ENCODE assay signal across 25 cellular contexts in genomic region chr7:155052982-155053381, GRCh38. TPM values are rescaled to one million over a fixed set of nuclear protein-coding genes. Genes with fewer than 3 reads are reported as not detected.
DNase-seq lines count a peak whose midpoint lies in the region; ATAC-seq lines count a peak whose summit lies in the region.
"Had no signal": no experiment of that assay in that cellular context is flagged by ENCODE, and none has a peak within 500 bp of the region (broad histone marks: within the 10 kb centered on the region; RNA-seq: fewer than 3 reads in every experiment).

No MANE protein-coding gene starts in this region.

- DNase-seq in Caki2 (ENCODE audit: low read depth) (peak; percentile 69), M059J (ENCODE audit: low read depth) (peak; percentile 63), astrocyte of the hippocampus (ENCODE audit: low read depth, low spot score) (peak; percentile 11), retina (peak; percentile 51), NCI-H748 treated with DMSO at 0.1 percent for 48 hours (lab: John Stamatoyannopoulos, UW) (no peak), 8988T (no peak)
- DNase-seq: activated CD4-positive, CD25-positive, alpha-beta regulatory T cell treated with anti-CD3 and anti-CD28 coated beads, Interleukin-2, amount 50 U/mL, for 72 hours; activated CD8-positive, alpha-beta T cell treated with anti-CD3 and anti-CD28 coated beads for 36 hours; activated effector memory CD4-positive, alpha-beta T cell treated with anti-CD3 and anti-CD28 coated beads, Interleukin-2, amount 50 U/mL, for 16 hours; CD4-positive, CD25-positive, alpha-beta regulatory T cell; DMS 273 treated with DMSO at 0.1 percent for 48 hours; dorsolateral prefrontal cortex; GDM1; KBM-7; NCI-H1436 treated with DMSO at 0.1 percent for 48 hours; NCI-H510A treated with DMSO at 0.1 percent for 48 hours; PC-9; SJCRH30; T-helper 1 cell had no signal

- ATAC-seq in GM18519 (IDR thresholded peaks at IDR 0.05; ENCODE audit: low FRiP score, unreplicated experiment) = no peak
- ATAC-seq: activated CD8-positive, alpha-beta T cell treated with anti-CD3 and anti-CD28 coated beads for 36 hours had no signal

- in situ Hi-C loops in Caki2 (cut with HindIII; ENCODE audit: low pct_unique_long_range_greater_than_20kb, low sequenced_read_pairs) = no loop called here

RNA-seq across cellular contexts. Expression of gene HTR5A, which starts 17.1 kb away (rescaled TPM):
- not detected in 2 replicates for total RNA-seq in Caki2 (2014; rRNA removed; shearing (Covaris generic); ENCODE audit: low replicate concordance)
- total RNA-seq in M059J (2014; rRNA removed; shearing (Covaris generic)) = not detected in 2 replicates
- total RNA-seq: activated CD8-positive, alpha-beta T cell treated with anti-CD3 and anti-CD28 coated beads for 36 hours; CD4-positive, CD25-positive, alpha-beta regulatory T cell; endothelial cell of umbilical vein; H1; PC-9; pulmonary artery endothelial cell; SJCRH30; smooth muscle cell; ureter had no signal

RNA-seq across cellular contexts. Expression of gene PAXIP1, which starts 50.1 kb away (rescaled TPM):
- 8.3 and 16.0 TPM in 2 replicates for total RNA-seq in Caki2 (2014; rRNA removed; shearing (Covaris generic); ENCODE audit: low replicate concordance)
- 7.6 and 16.6 TPM in 2 replicates for total RNA-seq in M059J (2014; rRNA removed; shearing (Covaris generic))

Comparison
In these comparisons a context has a peak if more than half of its experiments do, and no peak if none do; other contexts are left out.
1. DNase-seq: peak in Caki2 (single experiment), M059J (single experiment), astrocyte of the hippocampus (single experiment) and retina (single experiment); none in NCI-H748 treated with DMSO at 0.1 percent for 48 hours (single experiment) and 8988T (single experiment).